ENCODE assay signal across 8 cellular contexts in genomic region chr17:45132569-45133463, GRCh38. TPM values are rescaled to one million over a fixed set of nuclear protein-coding genes. Genes with fewer than 3 reads are reported as not detected.
DNase-seq lines count a peak whose midpoint lies in the region; ATAC-seq and TF ChIP-seq lines count a peak whose summit lies in the region.

No MANE protein-coding gene starts in this region.

- H3K4me3 ChIP-seq in LNCaP clone FGC (ENCODE audit: low read depth, low read length) = peak overlapping the region; percentile 66
- H3K4me3 ChIP-seq in SK-N-SH (ENCODE audit: low read depth in 2 of 2, low read length in 1 of 2) = peak overlapping the region; percentile 88 to 99
- H3K4me3 ChIP-seq in upper lobe of right lung = peak overlapping the region; percentile 79

- peak overlapping the region; percentile 90 for H2AFZ ChIP-seq in SK-N-SH (ENCODE audit: low read depth)

- H3K9me3 Mint-ChIP-seq in activated naive CD8-positive, alpha-beta T cell treated with anti-CD3 and anti-CD28 coated beads for 36 hours = no peaks in the 10 kb centered on the region
- H3K9me3 Mint-ChIP-seq in osteocyte (ENCODE audit: unreplicated experiment) = no peaks in the 10 kb centered on the region

- H3K9ac ChIP-seq in SK-N-SH = peak overlapping the region; percentile 88

- no peaks in the 10 kb centered on the region for H3K9me2 ChIP-seq in SK-N-SH

- no peaks in the 10 kb centered on the region for H3K9me3 ChIP-seq in SK-N-SH
- no peaks in the 10 kb centered on the region for H3K9me3 ChIP-seq in upper lobe of right lung

- peaks cover 13% of the 10 kb centered on the region for H3F3A ChIP-seq in SK-N-SH (replicated peaks; ENCODE audit: insufficient read depth)

- peak; percentile 95 for TF ChIP-seq CTCF in LNCaP clone FGC (IDR thresholded peaks at IDR 0.05; ENCODE audit: control insufficient read depth, extremely low read depth, insufficient read depth)
- peak; percentile 74 for TF ChIP-seq CTCF in SK-N-SH (IDR thresholded peaks at IDR 0.05)
- TF ChIP-seq CTCF in osteocyte (IDR thresholded peaks at IDR 0.05) = peak; percentile 87
- TF ChIP-seq CTCF in upper lobe of right lung (IDR thresholded peaks at IDR 0.05) = peak; percentile 77

- no peaks in the 10 kb centered on the region for H4K20me1 ChIP-seq in SK-N-SH (ENCODE audit: insufficient read depth)

- peak; percentile 69 to 88 (median 78) for DNase-seq in NCI-H1417 (lab: John Stamatoyannopoulos, UW)
- no peak for DNase-seq in NCI-H1417 treated with DMSO at 0.1 percent for 48 hours (lab: John Stamatoyannopoulos, UW)
- no peak for DNase-seq in LNCaP clone FGC (ENCODE audit: low read depth)
- DNase-seq in SK-N-SH = peak; percentile 95
- peak; percentile 68 for DNase-seq in activated naive CD8-positive, alpha-beta T cell treated with anti-CD3 and anti-CD28 coated beads for 36 hours
- DNase-seq in Right ventricle myocardium inferior (ENCODE audit: missing footprints) = peak; percentile 94
- DNase-seq in osteocyte (ENCODE audit: extremely low spot score, unreplicated experiment) = peak; percentile 92
- DNase-seq in upper lobe of right lung = peak; percentile 91

- intact Hi-C loops in Right ventricle myocardium inferior (cut with DNase I) = loop anchor here (2.0 to 5.0 kb wide), 5 partner anchors 30 to 356 kb away; partner anchors contain the start of gene NMT1
- intact Hi-C loops in upper lobe of right lung (cut with DNase I) = no loop called here

- POLR2A ChIA-PET in SK-N-SH (lab: Yijun Ruan, JAX) = interaction anchor here (1.1 kb wide), 1 partner anchor 17 kb away, joined by 3 read pairs; no protein-coding TSS in a partner anchor

- H3K4me2 ChIP-seq in SK-N-SH = peak overlapping the region; percentile 94

- peak; percentile 84 for TF ChIP-seq RAD21 in SK-N-SH (IDR thresholded peaks at IDR 0.05; ENCODE audit: low read length)

- H3K27ac ChIP-seq in SK-N-SH (ENCODE audit: low read depth in 2 of 2, low read length in 1 of 2) (peak overlapping the region; percentile 93 to 96), upper lobe of right lung (peak overlapping the region; percentile 92)

- peaks cover 10 to 33% of the 10 kb centered on the region in 2 experiments; a peak in 2 of 4 replicates for H3K4me1 ChIP-seq in SK-N-SH (ENCODE audit: control insufficient read depth in 1 of 2, insufficient read depth in 2 of 2, low read depth in 1 of 2, low read length in 1 of 2)
- H3K4me1 ChIP-seq in upper lobe of right lung = peaks cover 39% of the 10 kb centered on the region

- peak overlapping the region; percentile 83 for H3K4me3 Mint-ChIP-seq in activated naive CD8-positive, alpha-beta T cell treated with anti-CD3 and anti-CD28 coated beads for 36 hours
- H3K4me3 Mint-ChIP-seq in osteocyte (ENCODE audit: unreplicated experiment) = peak overlapping the region; percentile 87

- H3K4me1 Mint-ChIP-seq in activated naive CD8-positive, alpha-beta T cell treated with anti-CD3 and anti-CD28 coated beads for 36 hours = peaks cover 10% of the 10 kb centered on the region
- peaks cover 52% of the 10 kb centered on the region for H3K4me1 Mint-ChIP-seq in osteocyte (ENCODE audit: unreplicated experiment)

- no peak for TF ChIP-seq EP300 in SK-N-SH (IDR thresholded peaks at IDR 0.05; ENCODE audit: borderline replicate concordance in 1 of 2, low read depth in 1 of 2, low read length in 1 of 2)

- H3K36me3 ChIP-seq in SK-N-SH (replicated peaks in 1 of 2; ENCODE audit: control insufficient read depth in 1 of 2, insufficient read depth in 2 of 2, low read length in 1 of 2) = no peaks in the 10 kb centered on the region
- H3K36me3 ChIP-seq in upper lobe of right lung = no peaks in the 10 kb centered on the region

- no peaks in the 10 kb centered on the region for H3K36me3 Mint-ChIP-seq in activated naive CD8-positive, alpha-beta T cell treated with anti-CD3 and anti-CD28 coated beads for 36 hours
- H3K36me3 Mint-ChIP-seq in osteocyte (ENCODE audit: unreplicated experiment) = no peaks in the 10 kb centered on the region

- H3K27me3 ChIP-seq in SK-N-SH (ENCODE audit: insufficient read depth) = no peaks in the 10 kb centered on the region
- no peaks in the 10 kb centered on the region for H3K27me3 ChIP-seq in upper lobe of right lung

- H3K27me3 Mint-ChIP-seq in activated naive CD8-positive, alpha-beta T cell treated with anti-CD3 and anti-CD28 coated beads for 36 hours = peaks cover 6% of the 10 kb centered on the region
- H3K27me3 Mint-ChIP-seq in osteocyte (ENCODE audit: unreplicated experiment) = no peaks in the 10 kb centered on the region

- 7% methylated on average over 6 of the region's 72 CpGs for WGBS in SK-N-SH (ENCODE audit: low lambda C conversion rate)

- ATAC-seq in Right ventricle myocardium inferior (peak; percentile 78), upper lobe of right lung (peak; percentile 75)

- peaks cover 43% of the 10 kb centered on the region for H3K79me2 ChIP-seq in SK-N-SH (ENCODE audit: insufficient read depth)

- CTCF ChIA-PET in SK-N-SH (lab: Yijun Ruan, JAX) = interaction anchor here (0.6 to 10.8 kb wide), 34 partner anchors 8 to 353 kb away, joined by 3 to 209 read pairs (median 4); partner anchors contain the start of genes DCAKD, EFTUD2, HEXIM1 and HEXIM2

- peak overlapping the region; percentile 65 for H3K27ac Mint-ChIP-seq in activated naive CD8-positive, alpha-beta T cell treated with anti-CD3 and anti-CD28 coated beads for 36 hours
- H3K27ac Mint-ChIP-seq in osteocyte (ENCODE audit: unreplicated experiment) = peak overlapping the region; percentile 90

TF ChIP-seq in SK-N-SH, 30 proteins besides CTCF, POLR2A, EP300 and RAD21:
- TF ChIP-seq MAX (IDR thresholded peaks at IDR 0.05; ENCODE audit: low read depth) (peak; percentile 21; the same call in 1 of the 2 replicates), MEF2A (IDR thresholded peaks at IDR 0.05; ENCODE audit: borderline replicate concordance, low read depth) (no peak), SIN3A (IDR thresholded peaks at IDR 0.05; ENCODE audit: borderline replicate concordance, low read depth, low read length) (0 out of 2 replicates have a peak, but pooled peaks have one; percentile 28), FOXM1 (IDR thresholded peaks at IDR 0.05; ENCODE audit: low read depth) (no peak), ELF1 (IDR thresholded peaks at IDR 0.05) (no peak), POLR2AphosphoS5 (IDR thresholded peaks at IDR 0.05; ENCODE audit: low read depth, low read length) (peak; percentile 60), USF1 (IDR thresholded peaks at IDR 0.05; ENCODE audit: borderline replicate concordance, low read depth) (no peak), TAF1 (IDR thresholded peaks at IDR 0.05; ENCODE audit: borderline replicate concordance, low read depth, low read length) (peak; percentile 26; the same call in 1 of the 2 replicates), RCOR1 (IDR thresholded peaks at IDR 0.05; ENCODE audit: low read length) (0 out of 2 replicates have a peak, but pooled peaks have one; percentile 6), SMC3 (IDR thresholded peaks at IDR 0.05; ENCODE audit: low read depth, low read length) (peak; percentile 54; the same call in 1 of the 2 replicates), RFX5 (IDR thresholded peaks at IDR 0.05; ENCODE audit: low read length) (no peak), MXI1 (IDR thresholded peaks at IDR 0.05; ENCODE audit: low read depth, low read length) (peak; percentile 49; the same call in 1 of the 2 replicates)

RNA-seq across cellular contexts. Expression of gene PLCD3, which starts 0.5 kb away (rescaled TPM):
- polyA plus RNA-seq in SK-N-SH (2012; rRNA removed) = 51.7 and 59.7 TPM in 2 replicates
- 29.6 and 51.7 TPM in 2 replicates for polyA plus RNA-seq in SK-N-SH (2012; cell fraction: cytosol; rRNA removed)
- 71.1 and 76.2 TPM in 2 replicates for polyA plus RNA-seq in SK-N-SH (2012; cell fraction: nucleus; rRNA removed)
- 1 to 10 TPM; 2.7 to 3.8 TPM for total RNA-seq in activated naive CD8-positive, alpha-beta T cell treated with anti-CD3 and anti-CD28 coated beads for 36 hours
- total RNA-seq in Right ventricle myocardium inferior (200 TPM), osteocyte (92.3 and 111 TPM in 2 replicates), upper lobe of right lung (37.0 TPM)

RNA-seq across cellular contexts. Expression of gene ACBD4, which starts 2.7 kb away (rescaled TPM):
- polyA plus RNA-seq in SK-N-SH (2012; rRNA removed) = 15.8 and 18.1 TPM in 2 replicates
- polyA plus RNA-seq in SK-N-SH (2012; cell fraction: cytosol; rRNA removed) = 4.4 and 7.8 TPM in 2 replicates
- polyA plus RNA-seq in SK-N-SH (2012; cell fraction: nucleus; rRNA removed) = 101 and 115 TPM in 2 replicates
- 1 to 10 TPM; 8.6 to 8.9 TPM for total RNA-seq in activated naive CD8-positive, alpha-beta T cell treated with anti-CD3 and anti-CD28 coated beads for 36 hours
- total RNA-seq in Right ventricle myocardium inferior (6.7 TPM), osteocyte (8.1 and 10.6 TPM in 2 replicates), upper lobe of right lung (16.3 TPM)

RNA-seq across cellular contexts. Expression of gene HEXIM1, which starts 15.5 kb away (rescaled TPM):
- polyA plus RNA-seq in SK-N-SH (2012; rRNA removed) = 16.1 and 20.7 TPM in 2 replicates
- 17.7 and 18.6 TPM in 2 replicates for polyA plus RNA-seq in SK-N-SH (2012; cell fraction: cytosol; rRNA removed)
- 9.6 and 10.6 TPM in 2 replicates for polyA plus RNA-seq in SK-N-SH (2012; cell fraction: nucleus; rRNA removed)
- 10 to 100 TPM; 36.0 to 36.5 TPM for total RNA-seq in activated naive CD8-positive, alpha-beta T cell treated with anti-CD3 and anti-CD28 coated beads for 36 hours
- total RNA-seq in Right ventricle myocardium inferior = 33.1 TPM
- 42.0 and 44.5 TPM in 2 replicates for total RNA-seq in osteocyte
- 36.1 TPM for total RNA-seq in upper lobe of right lung

RNA-seq across cellular contexts. Expression of gene HEXIM2, which starts 28.9 kb away (rescaled TPM):
- 8.4 and 9.3 TPM in 2 replicates for polyA plus RNA-seq in SK-N-SH (2012; rRNA removed)
- 5.1 and 6.6 TPM in 2 replicates for polyA plus RNA-seq in SK-N-SH (2012; cell fraction: cytosol; rRNA removed)
- polyA plus RNA-seq in SK-N-SH (2012; cell fraction: nucleus; rRNA removed) = 8.7 and 14.7 TPM in 2 replicates
- total RNA-seq in activated naive CD8-positive, alpha-beta T cell treated with anti-CD3 and anti-CD28 coated beads for 36 hours = 1 to 10 TPM; 4.8 to 5.6 TPM
- total RNA-seq in Right ventricle myocardium inferior = 9.0 TPM
- 6.4 and 9.8 TPM in 2 replicates for total RNA-seq in osteocyte
- 5.7 TPM for total RNA-seq in upper lobe of right lung

Comparison
In these comparisons a context has a peak if more than half of its experiments do, and no peak if none do; other contexts are left out.
1. DNase-seq: peak in NCI-H1417 (3 of 3), SK-N-SH (single experiment), activated naive CD8-positive, alpha-beta T cell treated with anti-CD3 and anti-CD28 coated beads for 36 hours (single experiment), Right ventricle myocardium inferior (single experiment), osteocyte (single experiment) and upper lobe of right lung (single experiment); none in NCI-H1417 treated with DMSO at 0.1 percent for 48 hours (single experiment) and LNCaP clone FGC (single experiment).
2. Peak in every context shown above with its lines, with median percentiles within 50 percentile points of each other: H3K4me3 ChIP-seq and CTCF ChIP-seq.